ENCODE assay signal across 22 cellular contexts in the genomic region with DNA sequence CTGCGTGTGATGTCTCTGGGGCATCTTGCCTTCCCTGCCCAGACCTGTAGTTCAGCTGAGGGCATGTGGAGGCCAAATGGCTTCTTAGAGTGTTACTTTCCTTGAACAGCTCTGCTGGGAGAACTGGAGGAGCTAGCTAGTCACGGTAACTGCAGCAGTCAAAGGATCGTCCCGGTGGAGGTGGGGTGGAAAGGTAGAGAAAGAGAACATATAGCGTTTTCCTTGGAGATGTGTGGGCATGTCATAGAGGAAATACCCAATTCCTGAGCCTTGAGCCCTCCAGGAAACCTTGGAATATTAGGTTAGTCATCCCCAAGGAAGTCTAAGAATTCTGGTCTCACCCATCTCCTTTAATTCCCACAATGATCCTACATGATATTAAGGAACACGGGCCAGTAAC. TPM values are rescaled to one million over a fixed set of nuclear protein-coding genes. Genes with fewer than 3 reads are reported as not detected.
A peak's percentile ranks its signal among the peaks of the same experiment; 100 is the strongest.
DNase-seq lines count a peak whose midpoint lies in the region; ATAC-seq, FAIRE-seq and TF ChIP-seq lines count a peak whose summit lies in the region.
"Had no signal": no experiment of that assay in that cellular context is flagged by ENCODE, and none has a peak within 500 bp of the region (broad histone marks: within the 10 kb centered on the region; RNA-seq: fewer than 3 reads in every experiment).

No MANE protein-coding gene starts in this region.

- intact Hi-C loops in mammary epithelial cell (cut with micrococcal nuclease): loop anchor here (1.0 to 2.0 kb wide), 5 partner anchors 8 to 93 kb away; partner anchors contain the start of genes IL1A and IL1B

- H3K36me3 ChIP-seq in mammary epithelial cell (ENCODE audit: insufficient read depth, low read length): no peaks in the 10 kb centered on the region
- H3K36me3 ChIP-seq in mesenchymal stem cell (ENCODE audit: control insufficient read depth in 1 of 2, insufficient read depth in 2 of 2, low read depth in 1 of 2, low read length in 2 of 2): no peaks in the 10 kb centered on the region
- H3K36me3 ChIP-seq in SJCRH30: no peaks in the 10 kb centered on the region
- H3K36me3 ChIP-seq: gastrocnemius medialis, left lung, transverse colon had no signal

- WGBS in mammary epithelial cell (ENCODE audit: low coverage, missing lambda C conversion rate): 0% methylated on average over 5 of the region's 6 CpGs
- 88% methylated on average over 5 of the region's 6 CpGs for WGBS in mesenchymal stem cell

- dilution Hi-C loops in mammary epithelial cell (cut with HindIII; ENCODE audit: low sequenced_read_pairs): loop anchor here (5.0 kb wide), 2 partner anchors 40 to 70 kb away; partner anchors contain the start of gene IL1B

- H2AFZ ChIP-seq in mammary epithelial cell (ENCODE audit: low read depth, low read length): no peak overlapping the region
- H2AFZ ChIP-seq in mesenchymal stem cell (ENCODE audit: low read depth, low read length): no peak overlapping the region

- H3K4ac ChIP-seq in mesenchymal stem cell (ENCODE audit: low read depth in 1 of 2, low read length in 2 of 2): peak overlapping the region in 1 of 2 experiments; percentile 3

- H3K27ac ChIP-seq in mammary epithelial cell (ENCODE audit: insufficient read depth, low read depth, low read length) (peak overlapping the region; percentile 97), mesenchymal stem cell (ENCODE audit: low read length, poor library complexity, severe bottlenecking) (no peak overlapping the region), SJCRH30 (no peak overlapping the region)
- H3K27ac ChIP-seq: gastrocnemius medialis, left lung, transverse colon had no signal

- H3K23ac ChIP-seq in mesenchymal stem cell (ENCODE audit: low read length in 2 of 2): no peak overlapping the region

- H3K9ac ChIP-seq in mammary epithelial cell (ENCODE audit: insufficient read depth, low read length) (peak overlapping the region; percentile 76), mesenchymal stem cell (ENCODE audit: low read length) (no peak overlapping the region)

- no peaks in the 10 kb centered on the region for H3K27me3 ChIP-seq in mammary epithelial cell (ENCODE audit: insufficient read depth, low read length)
- no peaks in the 10 kb centered on the region for H3K27me3 ChIP-seq in mesenchymal stem cell (ENCODE audit: control insufficient read depth in 1 of 2, insufficient read depth in 1 of 2, low read length in 2 of 2)
- no peaks in the 10 kb centered on the region for H3K27me3 ChIP-seq in SJCRH30
- H3K27me3 ChIP-seq: left lung, transverse colon had no signal

- no peak overlapping the region for H2AK5ac ChIP-seq in mesenchymal stem cell (ENCODE audit: low read length, severe bottlenecking)

- H3K79me2 ChIP-seq in mammary epithelial cell (ENCODE audit: insufficient read depth, low read length): no peaks in the 10 kb centered on the region

- no peaks in the 10 kb centered on the region for H3K79me1 ChIP-seq in mesenchymal stem cell (replicated peaks; ENCODE audit: low read length, poor library complexity, severe bottlenecking)

- H3K14ac ChIP-seq in mesenchymal stem cell (ENCODE audit: low read length in 2 of 2): peak overlapping the region in 1 of 2 experiments; percentile 35

- peak; percentile 45 for DNase-seq in Daoy (ENCODE audit: low read depth)
- DNase-seq in LHCN-M2 (ENCODE audit: low read depth): peak; percentile 39
- peak; percentile 94 for DNase-seq in mammary epithelial cell
- no peak for DNase-seq in mesenchymal stem cell
- no peak for DNase-seq in COR-L47 (lab: John Stamatoyannopoulos, UW)
- DNase-seq in GM12892 (ENCODE audit: insufficient read length): no peak
- DNase-seq in SJCRH30: no peak
- DNase-seq: activated CD8-positive, alpha-beta memory T cell treated with anti-CD3 and anti-CD28 coated beads, Interleukin-2, amount 50 U/mL, for 4 hours; activated gamma-delta T cell; DND-41; gastrocnemius medialis; GOT3; KG1; left lung; mucosa of descending colon; NCI-H1105 treated with DMSO at 0.1 percent for 48 hours; retina; stimulated activated naive CD4-positive, alpha-beta T cell; transverse colon had no signal

- no TSS peak for BruUV-seq in mammary epithelial cell (replicated peaks; lab: Mats Ljungman, UMichigan)

- H2BK5ac ChIP-seq in mesenchymal stem cell (ENCODE audit: low read depth, low read length, poor library complexity, severe bottlenecking): no peak overlapping the region

- no peak for TF ChIP-seq POLR2A in GM12892 (IDR thresholded peaks at IDR 0.05; ENCODE audit: low read depth, low read length)

- peak overlapping the region; percentile 23 to 44 for H3K18ac ChIP-seq in mesenchymal stem cell (ENCODE audit: low read depth in 1 of 2, low read length in 2 of 2)

- H3K4me1 ChIP-seq in mammary epithelial cell (ENCODE audit: insufficient read depth, low read length): peaks cover 72% of the 10 kb centered on the region
- H3K4me1 ChIP-seq in mesenchymal stem cell (ENCODE audit: control insufficient read depth, insufficient read depth, low read depth, low read length): peaks cover 11% of the 10 kb centered on the region
- H3K4me1 ChIP-seq in SJCRH30: peaks cover 19% of the 10 kb centered on the region
- H3K4me1 ChIP-seq: gastrocnemius medialis, transverse colon had no signal

- H2BK12ac ChIP-seq in mesenchymal stem cell (ENCODE audit: low read length in 2 of 2): peak overlapping the region in 1 of 2 experiments; percentile 87

- in situ Hi-C loops in mammary epithelial cell (cut with MboI; ENCODE audit: low sequenced_read_pairs in 2 of 2): loop anchor here in 1 of 2 donors (10.0 kb wide), 1 partner anchor 113 kb away; the partner anchor contains the start of gene CKAP2L

- H3K4me3 ChIP-seq in mammary epithelial cell (replicated peaks in 1 of 3; ENCODE audit: insufficient read depth in 1 of 3, low read depth in 2 of 3, low read length in 3 of 3) (no peak overlapping the region), mesenchymal stem cell (ENCODE audit: insufficient read depth in 1 of 2, low read depth in 1 of 2, low read length in 2 of 2) (no peak overlapping the region), SJCRH30 (no peak overlapping the region)
- H3K4me3 ChIP-seq: gastrocnemius medialis, left lung, mucosa of descending colon, transverse colon had no signal

- no peak overlapping the region for H2BK15ac ChIP-seq in mesenchymal stem cell (ENCODE audit: low read depth, poor library complexity, severe bottlenecking)

- TF ChIP-seq CTCF in mammary epithelial cell (conservative IDR thresholded peaks at IDR 0.05 in 1 of 2, IDR thresholded peaks at IDR 0.05 in 1 of 2; ENCODE audit: extremely low read depth in 1 of 2, insufficient read depth in 1 of 2, low read depth in 1 of 2, low read length in 2 of 2): no peak

- ATAC-seq in GM21423 (IDR thresholded peaks at IDR 0.05; ENCODE audit: unreplicated experiment): no peak
- ATAC-seq: gastrocnemius medialis, left lung, mucosa of descending colon had no signal

- no peak for FAIRE-seq in GM12892 (lab: Jason Lieb, UNC)

- CTCF ChIA-PET in mammary epithelial cell (lab: Charles Lee; ENCODE audit: low non-redundant PET): interaction anchor here (1.0 kb wide), 1 partner anchor 64 kb away, joined by 5 read pairs; no protein-coding TSS in a partner anchor

- H4K91ac ChIP-seq in mesenchymal stem cell (ENCODE audit: low read length): peak overlapping the region; percentile 77

- H3K4me2 ChIP-seq in mammary epithelial cell (ENCODE audit: insufficient read depth, low read depth, low read length) (peak overlapping the region; percentile 35), mesenchymal stem cell (ENCODE audit: low read length, poor library complexity, severe bottlenecking) (no peak overlapping the region)

- H4K8ac ChIP-seq in mesenchymal stem cell (ENCODE audit: low read length): no peak overlapping the region

- no peaks in the 10 kb centered on the region for H3K9me3 ChIP-seq in mammary epithelial cell (replicated peaks; ENCODE audit: insufficient read depth, low read length)
- H3K9me3 ChIP-seq in mesenchymal stem cell (ENCODE audit: control insufficient read depth, low read length): no peaks in the 10 kb centered on the region
- H3K9me3 ChIP-seq in SJCRH30 (replicated peaks): no peaks in the 10 kb centered on the region
- H3K9me3 ChIP-seq: gastrocnemius medialis, left lung, mucosa of descending colon, transverse colon had no signal

- no peaks in the 10 kb centered on the region for H4K20me1 ChIP-seq in mammary epithelial cell (ENCODE audit: insufficient read depth, low read length)

- no peak overlapping the region for H2BK120ac ChIP-seq in mesenchymal stem cell (ENCODE audit: low read depth, low read length)

RNA-seq across cellular contexts. Expression of gene IL37, which starts 33.5 kb away (rescaled TPM):
- total RNA-seq in Daoy (2014; rRNA removed; shearing (Covaris generic)): not detected in 2 replicates
- total RNA-seq in LHCN-M2 (2014; rRNA removed) (0.75 TPM in 1 of 2 replicates, not detected in the other), mammary epithelial cell (not detected)
- 0.11 TPM for polyA plus RNA-seq in LHCN-M2 (2012)
- not detected for polyA plus RNA-seq in mammary epithelial cell
- polyA minus RNA-seq in mammary epithelial cell: not detected
- polyA plus RNA-seq in mesenchymal stem cell (2013, experiment 1 of 2): not detected
- polyA plus RNA-seq in mesenchymal stem cell (2013, experiment 2 of 2): not detected
- polyA plus RNA-seq in GM12892 (2012; ENCODE audit: missing spikeins): not detected
- total RNA-seq in SJCRH30 (2014; rRNA removed; shearing (Covaris generic)): 0.22 and 0.25 TPM in 2 replicates
- total RNA-seq: chondrocyte, gastrocnemius medialis, OCI-LY7 had no signal

RNA-seq across cellular contexts. Expression of gene IL1B, which starts 40.8 kb away (rescaled TPM):
- 12.4 and 13.5 TPM in 2 replicates for total RNA-seq in Daoy (2014; rRNA removed; shearing (Covaris generic))
- 0.06 and 0.86 TPM in 2 replicates for total RNA-seq in LHCN-M2 (2014; rRNA removed)
- 0.30 TPM for polyA plus RNA-seq in LHCN-M2 (2012)
- total RNA-seq in mammary epithelial cell: 100 to 1,000 TPM in 1 of 2 donors, 1 to 10 TPM in 1; 5.0 to 219 TPM
- polyA plus RNA-seq in mammary epithelial cell: 161 TPM
- 268 TPM for polyA minus RNA-seq in mammary epithelial cell
- polyA plus RNA-seq in mesenchymal stem cell (2013, experiment 1 of 2): 5.3 TPM
- 5.7 TPM for polyA plus RNA-seq in mesenchymal stem cell (2013, experiment 2 of 2)
- 1.9 TPM for polyA plus RNA-seq in GM12892 (2012; ENCODE audit: missing spikeins)
- total RNA-seq in SJCRH30 (2014; rRNA removed; shearing (Covaris generic)): not detected in 2 replicates
- total RNA-seq: chondrocyte, gastrocnemius medialis, OCI-LY7 had no signal

Comparison
In these comparisons a context has a peak if more than half of its experiments do, and no peak if none do; other contexts are left out.
1. DNase-seq: peak in Daoy (single experiment), LHCN-M2 (single experiment) and mammary epithelial cell (single experiment); none in mesenchymal stem cell (single experiment), COR-L47 (single experiment), GM12892 (single experiment) and SJCRH30 (0 of 2).